ENCODE assay signal across 8 cellular contexts in the genomic region with DNA sequence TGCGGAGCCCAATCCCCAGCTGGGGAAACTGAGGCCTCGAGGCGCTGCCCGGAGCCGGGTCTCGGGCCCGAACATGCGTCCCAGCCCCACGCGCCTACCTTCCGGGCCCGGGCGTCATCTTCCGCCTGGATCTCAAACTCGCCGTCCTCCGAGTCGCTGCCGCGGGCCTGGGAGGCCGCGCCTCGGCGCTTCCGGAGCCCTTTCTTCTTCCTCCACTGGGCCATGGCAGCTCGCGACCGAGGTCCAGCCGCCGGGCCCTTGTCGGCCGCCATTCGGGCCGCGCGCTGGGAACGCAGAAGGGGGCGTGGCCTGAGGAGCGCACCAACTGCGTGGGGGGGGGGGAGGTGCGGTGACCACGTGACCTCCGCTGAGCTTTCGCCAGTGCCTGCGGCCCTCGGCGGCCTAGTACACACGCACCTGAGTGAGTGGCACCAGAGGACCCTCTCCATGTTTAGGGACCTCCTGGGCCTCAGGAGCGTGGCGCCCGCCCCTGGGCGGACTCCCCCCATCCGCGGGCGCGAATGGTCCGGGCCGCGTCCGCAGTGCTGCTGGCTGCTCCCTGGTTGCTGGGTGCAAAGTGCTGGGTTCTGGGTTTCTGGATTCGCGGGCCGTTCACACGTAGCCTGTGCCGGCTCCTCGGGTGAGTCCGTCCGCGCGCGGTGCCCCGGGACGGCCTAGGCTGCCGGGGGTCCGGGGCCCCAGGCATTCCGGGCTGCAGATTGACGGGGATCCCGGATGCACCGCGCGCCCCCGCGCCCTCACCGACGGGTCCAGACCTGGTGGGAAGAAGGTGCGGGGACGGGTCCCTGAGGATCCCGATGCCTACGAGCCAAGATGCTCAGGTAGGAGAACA. TPM values are rescaled to one million over a fixed set of nuclear protein-coding genes. Genes with fewer than 3 reads are reported as not detected.
DNase-seq lines count a peak whose midpoint lies in the region; ATAC-seq and TF ChIP-seq lines count a peak whose summit lies in the region.

A gene with protein sequence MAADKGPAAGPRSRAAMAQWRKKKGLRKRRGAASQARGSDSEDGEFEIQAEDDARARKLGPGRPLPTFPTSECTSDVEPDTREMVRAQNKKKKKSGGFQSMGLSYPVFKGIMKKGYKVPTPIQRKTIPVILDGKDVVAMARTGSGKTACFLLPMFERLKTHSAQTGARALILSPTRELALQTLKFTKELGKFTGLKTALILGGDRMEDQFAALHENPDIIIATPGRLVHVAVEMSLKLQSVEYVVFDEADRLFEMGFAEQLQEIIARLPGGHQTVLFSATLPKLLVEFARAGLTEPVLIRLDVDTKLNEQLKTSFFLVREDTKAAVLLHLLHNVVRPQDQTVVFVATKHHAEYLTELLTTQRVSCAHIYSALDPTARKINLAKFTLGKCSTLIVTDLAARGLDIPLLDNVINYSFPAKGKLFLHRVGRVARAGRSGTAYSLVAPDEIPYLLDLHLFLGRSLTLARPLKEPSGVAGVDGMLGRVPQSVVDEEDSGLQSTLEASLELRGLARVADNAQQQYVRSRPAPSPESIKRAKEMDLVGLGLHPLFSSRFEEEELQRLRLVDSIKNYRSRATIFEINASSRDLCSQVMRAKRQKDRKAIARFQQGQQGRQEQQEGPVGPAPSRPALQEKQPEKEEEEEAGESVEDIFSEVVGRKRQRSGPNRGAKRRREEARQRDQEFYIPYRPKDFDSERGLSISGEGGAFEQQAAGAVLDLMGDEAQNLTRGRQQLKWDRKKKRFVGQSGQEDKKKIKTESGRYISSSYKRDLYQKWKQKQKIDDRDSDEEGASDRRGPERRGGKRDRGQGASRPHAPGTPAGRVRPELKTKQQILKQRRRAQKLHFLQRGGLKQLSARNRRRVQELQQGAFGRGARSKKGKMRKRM (minus strand): TSS at position 299 of the 853 bp plus-strand sequence. CDS start 27 bp downstream, at position 272.
A gene with protein sequence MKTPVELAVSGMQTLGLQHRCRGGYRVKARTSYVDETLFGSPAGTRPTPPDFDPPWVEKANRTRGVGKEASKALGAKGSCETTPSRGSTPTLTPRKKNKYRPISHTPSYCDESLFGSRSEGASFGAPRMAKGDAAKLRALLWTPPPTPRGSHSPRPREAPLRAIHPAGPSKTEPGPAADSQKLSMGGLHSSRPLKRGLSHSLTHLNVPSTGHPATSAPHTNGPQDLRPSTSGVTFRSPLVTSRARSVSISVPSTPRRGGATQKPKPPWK (plus strand): TSS at position 542 of the 853 bp plus-strand sequence. CDS start 1,026 bp downstream, outside the sequence.

- peak within 1 kb of the TSS; percentile 97 for H3K27ac Mint-ChIP-seq in CD8-positive, alpha-beta T cell
- H3K27ac Mint-ChIP-seq in mesothelial cell of epicardium = peak within 1 kb of the TSS; percentile 88

- no peaks in the 10 kb centered on the region for H3K9me3 Mint-ChIP-seq in CD8-positive, alpha-beta T cell
- no peaks in the 10 kb centered on the region for H3K9me3 Mint-ChIP-seq in mesothelial cell of epicardium

- H3K27me3 ChIP-seq in CD8-positive, alpha-beta T cell (ENCODE audit: insufficient read depth, low read length) = no peaks in the 10 kb centered on the region
- no peaks in the 10 kb centered on the region for H3K27me3 ChIP-seq in NT2/D1 (ENCODE audit: insufficient read depth, insufficient read length)

- DNase-seq in CD8-positive, alpha-beta T cell = peak; percentile 74 to 91 (median 76)
- peak; percentile 80 for DNase-seq in NT2/D1 (ENCODE audit: low read depth, low spot score)
- DNase-seq in activated CD8-positive, alpha-beta memory T cell treated with anti-CD3 and anti-CD28 coated beads, Interleukin-2, amount 50 U/mL, for 24 hours (ENCODE audit: extremely low read depth) = peak; percentile 47
- DNase-seq in mesothelial cell of epicardium (ENCODE audit: low spot score in 2 of 2, unreplicated experiment in 2 of 2) = peak; percentile 74 to 88
- peak; percentile 59 to 69 for DNase-seq in stimulated activated CD8-positive, alpha-beta memory T cell treated with anti-CD3 and anti-CD28 coated beads, Interleukin-15, amount 100 ng/mL, for 4 hours (ENCODE audit: low read depth in 2 of 2)

- peaks cover 40% of the 10 kb centered on the region for H3K36me3 Mint-ChIP-seq in CD8-positive, alpha-beta T cell
- H3K36me3 Mint-ChIP-seq in mesothelial cell of epicardium = peaks cover 23% of the 10 kb centered on the region

- CTCF ChIA-PET in CD8-positive, alpha-beta T cell (lab: Charles Lee) = interaction anchor here (2.0 to 2.5 kb wide), 2 partner anchors 11 kb away, joined by 10 to 14 read pairs; no protein-coding TSS in a partner anchor

- H3K4me3 Mint-ChIP-seq in CD8-positive, alpha-beta T cell = peak within 1 kb of the TSS; percentile 96
- peak within 1 kb of the TSS; percentile 90 for H3K4me3 Mint-ChIP-seq in mesothelial cell of epicardium

- H3K4me1 Mint-ChIP-seq in CD8-positive, alpha-beta T cell (ENCODE audit: low read depth) = peaks cover 42% of the 10 kb centered on the region
- H3K4me1 Mint-ChIP-seq in mesothelial cell of epicardium = peaks cover 14% of the 10 kb centered on the region

- peak; percentile 57 for ATAC-seq in CD8-positive, alpha-beta T cell
- ATAC-seq in GM19395 (IDR thresholded peaks at IDR 0.05; ENCODE audit: unreplicated experiment) (peak; percentile 55), HG03565 (IDR thresholded peaks at IDR 0.05; ENCODE audit: unreplicated experiment) (peak; percentile 35)

- no peaks in the 10 kb centered on the region for H3K27me3 Mint-ChIP-seq in CD8-positive, alpha-beta T cell (ENCODE audit: low read depth)
- H3K27me3 Mint-ChIP-seq in mesothelial cell of epicardium (ENCODE audit: low read depth) = no peaks in the 10 kb centered on the region

- POLR2A ChIA-PET in CD8-positive, alpha-beta T cell (lab: Charles Lee) = interaction anchor here (0.8 to 3.4 kb wide), 8 partner anchors 10 to 207 kb away, joined by 3 to 17 read pairs (median 4); a partner anchor contains a TSS

- H3K4me3 ChIP-seq in CD8-positive, alpha-beta T cell (ENCODE audit: low read depth, low read length) = peak within 1 kb of the TSS; percentile 95
- H3K4me3 ChIP-seq in NT2/D1 (ENCODE audit: insufficient read length, low read depth) = peak within 1 kb of the TSS; percentile 98

- no peak for TF ChIP-seq CTCF in CD8-positive, alpha-beta T cell (IDR thresholded peaks at IDR 0.05)
- TF ChIP-seq CTCF in mesothelial cell of epicardium (IDR thresholded peaks at IDR 0.05; ENCODE audit: unreplicated experiment) = no peak

- H3K4me1 ChIP-seq in CD8-positive, alpha-beta T cell (ENCODE audit: insufficient read depth, low read length) = peaks cover 32% of the 10 kb centered on the region
- H3K4me1 ChIP-seq in NT2/D1 (ENCODE audit: insufficient read depth, insufficient read length) = peaks cover 6% of the 10 kb centered on the region

- intact Hi-C loops in CD8-positive, alpha-beta T cell (cut with DNase I, micrococcal nuclease) = loop anchor here (1.0 to 2.0 kb wide), 10 partner anchors 23 to 207 kb away; a partner anchor contains a TSS

- H3K9me3 ChIP-seq in CD8-positive, alpha-beta T cell (ENCODE audit: low read length) = no peaks in the 10 kb centered on the region
- H3K9me3 ChIP-seq in NT2/D1 (ENCODE audit: insufficient read depth, low read length) = no peaks in the 10 kb centered on the region

- peaks cover 6% of the 10 kb centered on the region for H3K36me3 ChIP-seq in CD8-positive, alpha-beta T cell (ENCODE audit: insufficient read depth, low read length)
- peaks cover 59% of the 10 kb centered on the region for H3K36me3 ChIP-seq in NT2/D1 (ENCODE audit: insufficient read depth, insufficient read length, low read length)

- peak within 1 kb of the TSS; percentile 99 for H3K9ac ChIP-seq in NT2/D1 (ENCODE audit: insufficient read length, low read depth)

- peak within 1 kb of the TSS; percentile 98 for H3K27ac ChIP-seq in CD8-positive, alpha-beta T cell (ENCODE audit: low read depth, low read length)

- in situ Hi-C loops in endometrial microvascular endothelial cells (cut with HindIII; ENCODE audit: inconsistent ontology term, low pct_unique_long_range_greater_than_20kb, low sequenced_read_pairs) = no loop called here

RNA-seq across cellular contexts. Expression of the first gene that starts in this region (rescaled TPM):
- 10 to 100 TPM; 75.4 to 85.6 TPM for total RNA-seq in CD8-positive, alpha-beta T cell
- 91.8 TPM for total RNA-seq in endometrial microvascular endothelial cells (ENCODE audit: inconsistent ontology term)
- total RNA-seq in mesothelial cell of epicardium = 66.7 to 74.5 TPM (median 69.0 TPM) in 3 replicates

RNA-seq across cellular contexts. Expression of the second gene that starts in this region (rescaled TPM):
- 1 to 10 TPM; 4.3 to 4.5 TPM for total RNA-seq in CD8-positive, alpha-beta T cell
- total RNA-seq in endometrial microvascular endothelial cells (ENCODE audit: inconsistent ontology term) = 36.9 TPM
- 15.2 to 15.4 TPM (median 15.3 TPM) in 3 replicates for total RNA-seq in mesothelial cell of epicardium

Comparison
In these comparisons a context has a peak if more than half of its experiments do, and no peak if none do; other contexts are left out.
1. Peak in every context shown above with its lines: DNase-seq, ATAC-seq, H3K4me3 ChIP-seq and H3K27ac ChIP-seq.